In the genomic region with DNA sequence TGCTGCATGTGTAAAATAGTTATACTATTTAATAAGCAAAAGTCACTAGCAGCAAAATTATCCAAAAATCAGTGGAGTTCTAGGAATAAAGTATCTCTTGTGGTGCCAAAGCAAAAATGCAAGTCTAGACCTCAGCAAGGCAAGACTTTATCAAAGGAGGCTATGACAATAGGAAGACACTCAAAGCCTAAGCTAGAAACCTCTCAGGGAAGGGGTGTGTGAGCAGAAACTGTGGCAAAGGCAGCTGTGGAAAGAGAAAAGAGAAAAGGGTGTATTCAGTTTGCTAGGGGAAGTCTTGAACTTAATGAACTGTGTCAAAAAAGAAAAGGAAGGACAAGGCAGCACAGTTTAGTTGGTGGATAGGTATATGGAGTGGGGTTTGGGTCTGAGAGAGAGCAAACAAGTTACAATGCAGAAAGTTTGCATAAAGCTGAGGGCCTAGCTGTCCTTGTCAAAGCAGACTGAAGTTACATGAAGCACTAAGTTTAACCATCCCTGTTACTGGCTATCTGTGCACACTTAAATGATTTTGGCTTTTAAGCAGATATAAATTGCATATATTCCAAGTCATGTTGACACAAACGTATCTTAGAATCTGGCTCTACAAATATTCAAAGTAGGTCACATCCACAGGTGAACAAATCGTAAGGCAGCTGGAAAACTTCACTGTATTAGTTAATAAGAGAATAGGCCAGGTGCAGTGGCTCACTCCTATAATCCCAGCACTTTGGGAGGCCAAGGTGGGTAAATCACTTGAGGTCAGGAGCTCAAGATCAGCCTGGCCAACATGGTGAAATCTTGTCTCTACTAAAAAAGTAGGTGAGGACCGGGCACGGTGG, we compare ENCODE assay signal across 14 cellular contexts. TPM values are rescaled to one million over a fixed set of nuclear protein-coding genes. Genes with fewer than 3 reads are reported as not detected.
DNase-seq lines count a peak whose midpoint lies in the region; ATAC-seq and TF ChIP-seq lines count a peak whose summit lies in the region.
"Had no signal": no experiment of that assay in that cellular context is flagged by ENCODE, and none has a peak within 500 bp of the region (broad histone marks: within the 10 kb centered on the region; RNA-seq: fewer than 3 reads in every experiment).

No MANE protein-coding gene starts in this region.

- no peak overlapping the region for H3K4me3 Mint-ChIP-seq in activated naive CD4-positive, alpha-beta T cell treated with anti-CD3 and anti-CD28 coated beads, Interleukin-2, amount 10 ng/mL, durations not matched to agents 7 days and 5 days

- H3K36me3 ChIP-seq in esophagus squamous epithelium, result no peaks in the 10 kb centered on the region
- H3K36me3 ChIP-seq: ascending aorta, left ventricle myocardium inferior had no signal

- peaks cover 0 to 7% (median 0%) of the 10 kb centered on the region in 3 donors for H3K9me3 ChIP-seq in esophagus squamous epithelium
- H3K9me3 ChIP-seq: left ventricle myocardium inferior had no signal

- CTCF ChIA-PET in activated naive CD4-positive, alpha-beta T cell treated with anti-CD3 and anti-CD28 coated beads, Interleukin-2, amount 10 ng/mL, durations not matched to agents 7 days and 5 days (lab: Charles Lee), result no interaction called here

- peak overlapping the region in 3 of 4 donors; percentile 2 to 44 (median 29) for H3K27ac ChIP-seq in esophagus squamous epithelium
- H3K27ac ChIP-seq: ascending aorta, left ventricle myocardium inferior had no signal

- no peak overlapping the region for H3K4me3 ChIP-seq in esophagus squamous epithelium
- H3K4me3 ChIP-seq: ascending aorta, left ventricle myocardium inferior had no signal

- in situ Hi-C loops in KBM-7 (cut with MboI; ENCODE audit: low pct_unique_long_range_greater_than_20kb, low sequenced_read_pairs), result no loop called here

- 88 to 89% methylated on average over 4 of the region's 4 CpGs for WGBS in esophagus squamous epithelium, 2 donors

- TF ChIP-seq CTCF in esophagus squamous epithelium (IDR thresholded peaks at IDR 0.05), result no peak

- intact Hi-C loops in esophagus squamous epithelium (cut with DNase I), result no loop called here

- no peak for DNase-seq in activated naive CD4-positive, alpha-beta T cell treated with anti-CD3 and anti-CD28 coated beads, Interleukin-2, amount 10 ng/mL, durations not matched to agents 7 days and 5 days
- no peak for DNase-seq in activated naive CD4-positive, alpha-beta T cell treated with anti-CD3 and anti-CD28 coated beads, Interleukin-2, amount 50 U/mL, for 72 hours (ENCODE audit: low spot score in 2 of 2)
- DNase-seq in KBM-7 (peak; percentile 29), esophagus squamous epithelium (lab: John Stamatoyannopoulos, UW) (no peak), NCI-H2107 (lab: John Stamatoyannopoulos, UW) (no peak), HCEC 1CT (no peak), GM19240 (ENCODE audit: insufficient read length, low spot score) (no peak), AG08396 (ENCODE audit: low spot score) (no peak)
- DNase-seq: activated CD4-positive, alpha-beta T cell treated with anti-CD3 and anti-CD28 coated beads, Interleukin-2, amount 50 U/mL, for 48 hours; dermis blood vessel endothelial cell; left ventricle myocardium inferior; NCI-H1417; NCI-H510A had no signal

- no peak for ATAC-seq in activated naive CD4-positive, alpha-beta T cell treated with anti-CD3 and anti-CD28 coated beads, Interleukin-2, amount 50 U/mL, for 72 hours

- H3K27ac Mint-ChIP-seq in activated naive CD4-positive, alpha-beta T cell treated with anti-CD3 and anti-CD28 coated beads, Interleukin-2, amount 10 ng/mL, durations not matched to agents 7 days and 5 days, result peak overlapping the region; percentile 38
- H3K27ac Mint-ChIP-seq in activated naive CD4-positive, alpha-beta T cell treated with anti-CD3 and anti-CD28 coated beads, Interleukin-2, amount 50 U/mL, for 72 hours, result no peak overlapping the region

- no peaks in the 10 kb centered on the region for H3K27me3 Mint-ChIP-seq in activated naive CD4-positive, alpha-beta T cell treated with anti-CD3 and anti-CD28 coated beads, Interleukin-2, amount 10 ng/mL, durations not matched to agents 7 days and 5 days

- no peak for TF ChIP-seq POLR2A in esophagus squamous epithelium (IDR thresholded peaks at IDR 0.05)

- peaks cover 19% of the 10 kb centered on the region for H3K4me1 Mint-ChIP-seq in activated naive CD4-positive, alpha-beta T cell treated with anti-CD3 and anti-CD28 coated beads, Interleukin-2, amount 10 ng/mL, durations not matched to agents 7 days and 5 days

- H3K36me3 Mint-ChIP-seq in activated naive CD4-positive, alpha-beta T cell treated with anti-CD3 and anti-CD28 coated beads, Interleukin-2, amount 10 ng/mL, durations not matched to agents 7 days and 5 days, result peaks cover 3% of the 10 kb centered on the region
- peaks cover 0 to 7% of the 10 kb centered on the region in 2 donors for H3K36me3 Mint-ChIP-seq in activated naive CD4-positive, alpha-beta T cell treated with anti-CD3 and anti-CD28 coated beads, Interleukin-2, amount 50 U/mL, for 72 hours

- no peaks in the 10 kb centered on the region for H3K4me1 ChIP-seq in esophagus squamous epithelium
- H3K4me1 ChIP-seq: ascending aorta, left ventricle myocardium inferior had no signal

- H3K27me3 ChIP-seq in esophagus squamous epithelium, result no peaks in the 10 kb centered on the region
- H3K27me3 ChIP-seq: ascending aorta had no signal

- H3K9me3 Mint-ChIP-seq in activated naive CD4-positive, alpha-beta T cell treated with anti-CD3 and anti-CD28 coated beads, Interleukin-2, amount 10 ng/mL, durations not matched to agents 7 days and 5 days, result peaks cover 14% of the 10 kb centered on the region
- peaks cover 4 to 11% of the 10 kb centered on the region in 2 donors for H3K9me3 Mint-ChIP-seq in activated naive CD4-positive, alpha-beta T cell treated with anti-CD3 and anti-CD28 coated beads, Interleukin-2, amount 50 U/mL, for 72 hours

RNA-seq across cellular contexts. Expression of a gene that starts 31.0 kb away (rescaled TPM):
- total RNA-seq in activated naive CD4-positive, alpha-beta T cell treated with anti-CD3 and anti-CD28 coated beads, Interleukin-2, amount 50 U/mL, for 72 hours, result 10 to 100 TPM in 1 of 2 donors, 1 to 10 TPM in 1; 4.8 to 18.8 TPM
- 1 to 10 TPM; 1.9 to 6.7 (median 5.7) TPM for total RNA-seq in esophagus squamous epithelium
